In genomic region chr12:93813972-93814821, GRCh38 we compare ENCODE assay signal across 8 cellular contexts.
DNase-seq lines count a peak whose midpoint lies in the region; TF ChIP-seq lines count a peak whose summit lies in the region.

No MANE protein-coding gene starts in this region.

- TF ChIP-seq CTCF in AG10803 (conservative IDR thresholded peaks at IDR 0.05; ENCODE audit: low read length) (no peak), osteocyte (IDR thresholded peaks at IDR 0.05) (no peak), GM20000 (IDR thresholded peaks at IDR 0.05; ENCODE audit: extremely low read depth, missing control alignments) (no peak)

- DNase-seq in AG10803 (ENCODE audit: low read depth) (peak; percentile 84), NOMO-1 treated with DMSO at 0.1 percent for 48 hours (lab: John Stamatoyannopoulos, UW; ENCODE audit: unreplicated experiment) (peak; percentile 51), globus pallidus (ENCODE audit: low spot score) (peak; percentile 87), osteocyte (ENCODE audit: extremely low spot score, unreplicated experiment) (no peak), COLO829 (ENCODE audit: low spot score) (no peak), GM20000 (ENCODE audit: low spot score) (no peak), 8988T (no peak)
- DNase-seq in activated effector memory CD4-positive, alpha-beta T cell treated with Interleukin-2 at 50 U/mL for 16 hours: no peak

- H3K4me1 Mint-ChIP-seq in osteocyte (ENCODE audit: unreplicated experiment): peaks cover 67% of the 10 kb centered on the region

- H3K27me3 Mint-ChIP-seq in osteocyte (ENCODE audit: unreplicated experiment): no peaks in the 10 kb centered on the region

- H3K4me3 Mint-ChIP-seq in osteocyte (ENCODE audit: unreplicated experiment): no peak overlapping the region

- peak overlapping the region; percentile 57 for H3K27ac Mint-ChIP-seq in osteocyte (ENCODE audit: unreplicated experiment)

- no peaks in the 10 kb centered on the region for H3K9me3 Mint-ChIP-seq in osteocyte (ENCODE audit: unreplicated experiment)

- H3K36me3 Mint-ChIP-seq in osteocyte (ENCODE audit: unreplicated experiment): peaks cover 6% of the 10 kb centered on the region

- no peak overlapping the region for H3K4me3 ChIP-seq in AG10803 (ENCODE audit: low read length)

Comparison
In these comparisons a context has a peak if more than half of its experiments do, and no peak if none do; other contexts are left out.
1. DNase-seq: peak in AG10803 (single experiment), NOMO-1 treated with DMSO at 0.1 percent for 48 hours (single experiment) and globus pallidus (single experiment); none in osteocyte (single experiment), COLO829 (single experiment), GM20000 (single experiment), 8988T (single experiment) and activated effector memory CD4-positive, alpha-beta T cell treated with Interleukin-2 at 50 U/mL for 16 hours (single experiment).